In the genomic region with DNA sequence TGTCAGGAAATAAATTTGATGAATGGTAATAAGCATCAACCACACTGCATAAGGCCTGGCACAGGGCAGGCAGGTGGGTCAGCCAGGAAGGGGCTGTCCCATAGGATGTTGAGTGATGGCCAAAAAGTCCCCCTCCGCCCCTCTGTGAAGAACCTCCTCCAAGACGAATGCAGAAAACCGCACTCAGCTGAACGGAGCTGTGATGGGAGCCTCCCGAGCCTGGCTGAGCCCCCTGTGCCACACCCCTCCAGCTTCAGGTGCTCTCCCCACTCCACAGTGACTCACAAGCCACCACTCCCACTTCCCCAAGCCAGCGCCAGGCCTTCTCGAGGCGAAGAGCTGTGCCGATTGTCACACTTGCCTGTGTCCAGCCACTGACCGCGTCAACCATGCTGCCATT, we compare ENCODE assay signal across 27 cellular contexts.
A peak's percentile ranks its signal among the peaks of the same experiment; 100 is the strongest.
DNase-seq lines count a peak whose midpoint lies in the region; ATAC-seq, FAIRE-seq and TF ChIP-seq lines count a peak whose summit lies in the region.
"Had no signal": no experiment of that assay in that cellular context is flagged by ENCODE, and none has a peak within 500 bp of the region (broad histone marks: within the 10 kb centered on the region; RNA-seq: fewer than 3 reads in every experiment).

No MANE protein-coding gene starts in this region.

- H3K27ac ChIP-seq in H9 (ENCODE audit: insufficient read length, low read depth, low read length) (no peak overlapping the region), right cardiac atrium (ENCODE audit: low read length) (no peak overlapping the region), psoas muscle (no peak overlapping the region), endodermal cell (ENCODE audit: low read depth, low read length) (no peak overlapping the region)
- H3K27ac ChIP-seq: hepatocyte, HL-60, prostate gland, SJCRH30 had no signal

- H3K4me3 Mint-ChIP-seq in H9 (no peak overlapping the region), endodermal cell (no peak overlapping the region)
- H3K4me3 Mint-ChIP-seq: activated naive CD8-positive, alpha-beta T cell; activated T-cell treated with anti-CD3 and anti-CD28 coated beads, Interleukin-2, amount 50 U/mL, for 72 hours; neural crest cell; T-cell had no signal

- H2AFZ ChIP-seq in H9 (ENCODE audit: low read length), result no peak overlapping the region
- H2AFZ ChIP-seq: hepatocyte had no signal

- H3K4me1 Mint-ChIP-seq in H9, result peaks cover 5 to 8% of the 10 kb centered on the region in 2 experiments
- peaks cover 6% of the 10 kb centered on the region for H3K4me1 Mint-ChIP-seq in endodermal cell

- H3K4ac ChIP-seq in H9 (ENCODE audit: low read depth, low read length), result no peak overlapping the region

- no peak overlapping the region for H3K4me2 ChIP-seq in H9 (ENCODE audit: insufficient read depth, insufficient read length, low read length)
- H3K4me2 ChIP-seq: hepatocyte, smooth muscle cell had no signal

- no peak overlapping the region for H3T11ph ChIP-seq in H9 (ENCODE audit: low read length)

- peak; percentile 3 for DNase-seq in activated naive CD4-positive, alpha-beta T cell treated with anti-CD3 and anti-CD28 coated beads, Interleukin-2, amount 50 U/mL, for 16 hours
- DNase-seq in activated naive CD4-positive, alpha-beta T cell treated with Interleukin-2 at 50 U/mL for 16 hours, result no peak
- DNase-seq in H9 (no peak), right cardiac atrium (peak in 2 of 3 donors; percentile 13 to 43), psoas muscle (peak; percentile 5 to 34), endodermal cell (no peak), GM19239 (ENCODE audit: insufficient read length, low spot score) (no peak), BE2C (no peak)
- DNase-seq: activated CD4-positive, alpha-beta T cell treated with anti-CD3 and anti-CD28 coated beads for 4 hours; activated T-cell treated with anti-CD3 and anti-CD28 coated beads, Interleukin-2, amount 50 U/mL, for 72 hours; Calu3; cerebellar nuclear complex; IMR-90; NCI-H1048; NCI-H1694 treated with DMSO at 0.1 percent for 48 hours; NCI-H524 treated with DMSO at 0.1 percent for 48 hours; SJCRH30; T-cell had no signal

- no peak overlapping the region for H2BK120ac ChIP-seq in H9 (ENCODE audit: low read depth, low read length, poor library complexity, severe bottlenecking)

- H3K79me1 ChIP-seq in H9 (ENCODE audit: insufficient read depth, low read depth, low read length, poor library complexity, severe bottlenecking), result no peaks in the 10 kb centered on the region

- H3K4me3 ChIP-seq in right cardiac atrium (ENCODE audit: low read length) (no peak overlapping the region), psoas muscle (no peak overlapping the region), endodermal cell (ENCODE audit: low read length) (no peak overlapping the region), BE2C (ENCODE audit: low read depth, low read length) (no peak overlapping the region)
- H3K4me3 ChIP-seq: hepatocyte, prostate gland, SJCRH30, smooth muscle cell had no signal

- TF ChIP-seq CTCF in H9 (conservative IDR thresholded peaks at IDR 0.05) (no peak), psoas muscle (IDR thresholded peaks at IDR 0.05) (no peak), endodermal cell (conservative IDR thresholded peaks at IDR 0.05) (no peak), BE2C (IDR thresholded peaks at IDR 0.05; ENCODE audit: low read depth, low read length) (no peak)

- no peak overlapping the region for H3K14ac ChIP-seq in H9 (ENCODE audit: insufficient read depth, low read length)

- H3K23me2 ChIP-seq in H9 (ENCODE audit: insufficient read length, low read depth, low read length, poor library complexity, severe bottlenecking), result no peaks in the 10 kb centered on the region

- no peaks in the 10 kb centered on the region for H3K4me1 ChIP-seq in H9 (ENCODE audit: insufficient read depth, low read length)
- no peaks in the 10 kb centered on the region for H3K4me1 ChIP-seq in right cardiac atrium (ENCODE audit: control insufficient read depth, insufficient read depth, low read length)
- peaks cover 19% of the 10 kb centered on the region for H3K4me1 ChIP-seq in psoas muscle
- H3K4me1 ChIP-seq in endodermal cell (ENCODE audit: control insufficient read depth, insufficient read depth, low read length), result no peaks in the 10 kb centered on the region
- no peaks in the 10 kb centered on the region for H3K4me1 ChIP-seq in BE2C
- H3K4me1 ChIP-seq: prostate gland, SJCRH30 had no signal

- H4K91ac ChIP-seq in H9 (ENCODE audit: insufficient read length, low read depth, low read length), result no peak overlapping the region

- H3K9me3 Mint-ChIP-seq in H9 (no peaks in the 10 kb centered on the region), endodermal cell (no peaks in the 10 kb centered on the region)
- H3K9me3 Mint-ChIP-seq: activated T-cell treated with anti-CD3 and anti-CD28 coated beads, Interleukin-2, amount 50 U/mL, for 72 hours; neural crest cell; T-cell had no signal

- no peaks in the 10 kb centered on the region for H4K20me1 ChIP-seq in H9 (ENCODE audit: control insufficient read depth, insufficient read depth, insufficient read length)

- no peak overlapping the region for H4K8ac ChIP-seq in H9 (replicated peaks; ENCODE audit: insufficient read length, low read depth, low read length)

- H3K36me3 ChIP-seq in psoas muscle (ENCODE audit: insufficient read depth in 1 of 2, low read depth in 1 of 2) (no peaks in the 10 kb centered on the region), endodermal cell (ENCODE audit: control insufficient read depth, insufficient read depth, low read length) (peaks cover 3% of the 10 kb centered on the region), BE2C (peaks cover 6% of the 10 kb centered on the region)
- H3K36me3 ChIP-seq: prostate gland, SJCRH30 had no signal

- no peak overlapping the region for H2BK20ac ChIP-seq in H9 (ENCODE audit: low read depth, low read length, poor library complexity, severe bottlenecking)

- no peak for FAIRE-seq in GM19239 (lab: Jason Lieb, UNC)
- FAIRE-seq: A204.1 had no signal

- ATAC-seq in right cardiac atrium (no peak), psoas muscle (no peak)
- ATAC-seq: activated T-cell treated with anti-CD3 and anti-CD28 coated beads, Interleukin-2, amount 50 U/mL, for 72 hours; HCT116; Panc1; T-cell had no signal

- H3K27me3 Mint-ChIP-seq in H9 (ENCODE audit: low read depth), result no peaks in the 10 kb centered on the region
- no peaks in the 10 kb centered on the region for H3K27me3 Mint-ChIP-seq in endodermal cell (ENCODE audit: insufficient read depth)
- H3K27me3 Mint-ChIP-seq: activated naive CD8-positive, alpha-beta T cell; T-cell had no signal

- no peak overlapping the region for H3K18ac ChIP-seq in H9 (ENCODE audit: insufficient read length, low read depth, low read length)

- H3K79me2 ChIP-seq in H9 (ENCODE audit: insufficient read depth, low read length), result no peaks in the 10 kb centered on the region
- H3K79me2 ChIP-seq: hepatocyte had no signal

- H3K9ac ChIP-seq in H9 (ENCODE audit: extremely low read depth, insufficient read length, low read length) (no peak overlapping the region), endodermal cell (ENCODE audit: extremely low read depth, low read length, poor library complexity, severe bottlenecking) (no peak overlapping the region)

- intact Hi-C loops in right cardiac atrium (cut with DNase I) (no loop called here), psoas muscle (cut with DNase I) (no loop called here)

- peak overlapping the region in 2 of 3 experiments; percentile 82 to 87; a peak in 5 of 7 replicates for H3K27ac Mint-ChIP-seq in H9
- no peak overlapping the region for H3K27ac Mint-ChIP-seq in endodermal cell
- H3K27ac Mint-ChIP-seq: activated naive CD8-positive, alpha-beta T cell; T-cell had no signal

- no peak overlapping the region for H2BK5ac ChIP-seq in H9 (ENCODE audit: insufficient read length, low read length)

- no peak overlapping the region for H4K5ac ChIP-seq in H9 (ENCODE audit: insufficient read length, low read depth, low read length)

- H3K27me3 ChIP-seq in H9 (ENCODE audit: insufficient read depth, low read length) (no peaks in the 10 kb centered on the region), right cardiac atrium (ENCODE audit: control insufficient read depth, insufficient read depth) (no peaks in the 10 kb centered on the region), psoas muscle (ENCODE audit: insufficient read depth in 3 of 3, low read length in 2 of 3) (no peaks in the 10 kb centered on the region), endodermal cell (ENCODE audit: control insufficient read depth, insufficient read depth, low read length, poor library complexity, severe bottlenecking) (no peaks in the 10 kb centered on the region), BE2C (no peaks in the 10 kb centered on the region)
- H3K27me3 ChIP-seq: hepatocyte, SJCRH30 had no signal

- no CpG with 5 or more reads among the region's 11 CpGs for WGBS in H9 (ENCODE audit: extremely low coverage, insufficient read length, low lambda C conversion rate)
- WGBS in right cardiac atrium, result 94% methylated on average over 11 of the region's 11 CpGs
- WGBS in psoas muscle, 3 donors, result 86 to 92% (median 90%) methylated on average over 11 of the region's 11 CpGs
- 91 to 100% methylated on average over 4 to 11 of the region's 11 CpGs for WGBS in endodermal cell (ENCODE audit: insufficient coverage in 1 of 2, insufficient read length in 1 of 2), 2 experiments

- no peak overlapping the region for H2BK15ac ChIP-seq in H9 (ENCODE audit: low read depth, low read length)

- H2BK12ac ChIP-seq in H9 (ENCODE audit: insufficient read length, low read depth, low read length), result no peak overlapping the region

- H3K9me3 ChIP-seq in H9 (ENCODE audit: control insufficient read depth, low read depth, low read length), result no peaks in the 10 kb centered on the region
- H3K9me3 ChIP-seq in right cardiac atrium (ENCODE audit: control insufficient read depth, low read length), result no peaks in the 10 kb centered on the region
- H3K9me3 ChIP-seq in psoas muscle, result no peaks in the 10 kb centered on the region
- no peaks in the 10 kb centered on the region for H3K9me3 ChIP-seq in endodermal cell (ENCODE audit: control insufficient read depth, low read length)
- H3K9me3 ChIP-seq in BE2C, result no peaks in the 10 kb centered on the region
- H3K9me3 ChIP-seq: prostate gland, SJCRH30 had no signal

- H2AK5ac ChIP-seq in H9 (ENCODE audit: insufficient read length, low read length), result no peak overlapping the region

- H3K56ac ChIP-seq in H9 (ENCODE audit: insufficient read length, low read depth, low read length), result no peak overlapping the region

- H3K23ac ChIP-seq in H9 (ENCODE audit: insufficient read length, low read depth, low read length), result no peak overlapping the region

- H3K36me3 Mint-ChIP-seq in H9 (ENCODE audit: insufficient read depth in 1 of 3, low read depth in 3 of 3), result peaks cover 0 to 2% (median 0%) of the 10 kb centered on the region in 3 experiments; a peak in 2 of 7 replicates
- peaks cover 15% of the 10 kb centered on the region for H3K36me3 Mint-ChIP-seq in endodermal cell (ENCODE audit: low read depth)
- H3K36me3 Mint-ChIP-seq: activated naive CD8-positive, alpha-beta T cell; T-cell had no signal

Comparison
In these comparisons a context has a peak if more than half of its experiments do, and no peak if none do; other contexts are left out.
1. DNase-seq: peak in activated naive CD4-positive, alpha-beta T cell treated with anti-CD3 and anti-CD28 coated beads, Interleukin-2, amount 50 U/mL, for 16 hours (single experiment), right cardiac atrium (2 of 3) and psoas muscle (2 of 2); none in activated naive CD4-positive, alpha-beta T cell treated with Interleukin-2 at 50 U/mL for 16 hours (single experiment), H9 (single experiment), endodermal cell (single experiment), GM19239 (single experiment) and BE2C (single experiment).